Comparison of ENCODE assay signal across 20 cellular contexts in genomic region chr10:98589007-98589406, GRCh38.
DNase-seq lines count a peak whose midpoint lies in the region; ATAC-seq and TF ChIP-seq lines count a peak whose summit lies in the region.
"Had no signal": no experiment of that assay in that cellular context is flagged by ENCODE, and none has a peak within 500 bp of the region (broad histone marks: within the 10 kb centered on the region; RNA-seq: fewer than 3 reads in every experiment).

No MANE protein-coding gene starts in this region.

- H3K4me1 ChIP-seq in trophoblast cell (ENCODE audit: control insufficient read depth in 1 of 2, insufficient read depth in 2 of 2, low read length in 2 of 2) = no peaks in the 10 kb centered on the region

- DNase-seq in AG20443 (ENCODE audit: low spot score) (peak; percentile 25), HFF-Myc (ENCODE audit: extremely low read depth, low read depth) (peak; percentile 35), dermis microvascular lymphatic vessel endothelial cell (ENCODE audit: low read depth in 2 of 2) (peak; percentile 31 to 53), trophoblast cell (peak; percentile 76 to 85), NOMO-1 treated with DMSO at 0.1 percent for 48 hours (lab: John Stamatoyannopoulos, UW; ENCODE audit: unreplicated experiment) (no peak)
- no peak for DNase-seq in activated naive CD4-positive, alpha-beta T cell (lab: John Stamatoyannopoulos, UW)
- DNase-seq: activated B cell treated with CpG ODN at 0.5 μM for 24 hours; activated CD4-positive, alpha-beta memory T cell treated with anti-CD3 and anti-CD28 coated beads for 36 hours; activated T-cell treated with anti-CD3 and anti-CD28 coated beads for 4 hours; CD4-positive, CD25-positive, alpha-beta regulatory T cell; central memory CD4-positive, alpha-beta T cell; DMS 273 treated with DMSO at 0.1 percent for 48 hours; immature natural killer cell; NCI-H1092 treated with DMSO at 0.1 percent for 48 hours; NCI-H2081; NCI-H446 treated with DMSO at 0.1 percent for 48 hours had no signal

- H3K4ac ChIP-seq in trophoblast cell (ENCODE audit: low read depth, low read length) = no peak overlapping the region

- no peak overlapping the region for H3K9ac ChIP-seq in trophoblast cell (ENCODE audit: low read length)

- H3K27me3 ChIP-seq in trophoblast cell (ENCODE audit: insufficient read depth, low read length) = no peaks in the 10 kb centered on the region

- no peak for TF ChIP-seq CTCF in HFF-Myc (IDR thresholded peaks at IDR 0.05; ENCODE audit: low read depth, low read length, missing control alignments)

- H3K27ac ChIP-seq in trophoblast cell (ENCODE audit: low read depth, low read length) = no peak overlapping the region

- H3K18ac ChIP-seq in trophoblast cell (ENCODE audit: low read length) = no peak overlapping the region

- H3K79me1 ChIP-seq in trophoblast cell (ENCODE audit: low read length) = no peaks in the 10 kb centered on the region

- H4K12ac ChIP-seq in trophoblast cell (ENCODE audit: low read depth, low read length) = no peak overlapping the region

- no peak overlapping the region for H2BK12ac ChIP-seq in trophoblast cell (ENCODE audit: low read length)

- H2BK120ac ChIP-seq in trophoblast cell (ENCODE audit: insufficient read depth, low read length, poor library complexity) = no peak overlapping the region

- no peak overlapping the region for H4K8ac ChIP-seq in trophoblast cell (ENCODE audit: low read depth, low read length)

- ATAC-seq in GM21529 (IDR thresholded peaks at IDR 0.05; ENCODE audit: unreplicated experiment) (no peak), GM18873 (IDR thresholded peaks at IDR 0.05; ENCODE audit: low FRiP score, unreplicated experiment) (no peak)
- ATAC-seq: GM23338, SK-N-SH treated with all-trans-retinoic acid at 6 μM for 48 hours had no signal

- H3K79me2 ChIP-seq in trophoblast cell (ENCODE audit: control insufficient read depth, insufficient read depth, low read length, poor library complexity) = no peaks in the 10 kb centered on the region

- H4K91ac ChIP-seq in trophoblast cell (ENCODE audit: low read depth, low read length) = no peak overlapping the region

- H3K4me3 ChIP-seq in HFF-Myc (replicated peaks; ENCODE audit: low read depth, low read length) = no peak overlapping the region
- no peak overlapping the region for H3K4me3 ChIP-seq in trophoblast cell (ENCODE audit: low read depth, low read length)
- H3K4me3 ChIP-seq: GM23338 had no signal

- no peak overlapping the region for H3K23ac ChIP-seq in trophoblast cell (ENCODE audit: low read length)

- H3K36me3 ChIP-seq in trophoblast cell (ENCODE audit: control insufficient read depth in 1 of 2, insufficient read depth in 2 of 2, low read length in 2 of 2) = no peaks in the 10 kb centered on the region

- no CpG with 5 or more reads among the region's 3 CpGs for WGBS in trophoblast cell (ENCODE audit: extremely low coverage, insufficient coverage, insufficient read length)

- no peak overlapping the region for H3K4me2 ChIP-seq in trophoblast cell (ENCODE audit: low read length)
- H3K4me2 ChIP-seq: GM23338 had no signal

- H3K9me3 ChIP-seq in trophoblast cell (ENCODE audit: insufficient read depth, low read depth, low read length) = no peaks in the 10 kb centered on the region

- no peak overlapping the region for H2AK5ac ChIP-seq in trophoblast cell (ENCODE audit: low read length)

- no peak overlapping the region for H2BK5ac ChIP-seq in trophoblast cell (ENCODE audit: low read depth, low read length, poor library complexity)

- no peak overlapping the region for H2AFZ ChIP-seq in trophoblast cell (ENCODE audit: insufficient read depth, low read length, poor library complexity)

- H3K14ac ChIP-seq in trophoblast cell (ENCODE audit: low read length) = no peak overlapping the region

Comparison
In these comparisons a context has a peak if more than half of its experiments do, and no peak if none do; other contexts are left out.
1. DNase-seq: peak in AG20443 (single experiment), HFF-Myc (single experiment), dermis microvascular lymphatic vessel endothelial cell (2 of 2) and trophoblast cell (2 of 2); none in NOMO-1 treated with DMSO at 0.1 percent for 48 hours (single experiment) and activated naive CD4-positive, alpha-beta T cell (0 of 4).